24 cellular contexts compared by ENCODE assay signal in genomic region chr5:72608922-72609321, GRCh38.
"Had no signal": no experiment of that assay in that cellular context is flagged by ENCODE, and none has a peak within 500 bp of the region (broad histone marks: within the 10 kb centered on the region; RNA-seq: fewer than 3 reads in every experiment).

No MANE protein-coding gene starts in this region.

- H3K4me3 Mint-ChIP-seq: effector memory CD8-positive, alpha-beta T cell; mesothelial cell of epicardium; naive B cell; natural killer cell treated with Interleukin-12 subunit alpha and Interleukin-12 subunit beta and Interleukin-15 and Interleukin-18, amount 100 ng/mL, for 72 hours; stimulated activated memory B cell treated with anti-CD40 and anti-IgM and Interleukin-4, amounts not matched to agents 10 μg/mL and 1 μg/mL and 100 μg/mL, for 72 hours; stimulated activated naive CD8-positive, alpha-beta T cell treated with anti-CD3 and anti-CD28 coated beads, Interleukin-15, Interleukin-2, amounts not matched to agents 100 ng/mL and 50 ng/mL, for 24 hours had no signal

- H3K27ac ChIP-seq: gastrocnemius medialis, heart right ventricle, left lung, ovary, psoas muscle, sigmoid colon, spleen, suprapubic skin, transverse colon, upper lobe of right lung, uterus had no signal

- H3K27ac Mint-ChIP-seq: effector memory CD8-positive, alpha-beta T cell; mesothelial cell of epicardium; naive B cell; natural killer cell treated with Interleukin-12 subunit alpha and Interleukin-12 subunit beta and Interleukin-15 and Interleukin-18, amount 100 ng/mL, for 72 hours; stimulated activated memory B cell treated with anti-CD40 and anti-IgM and Interleukin-4, amounts not matched to agents 10 μg/mL and 1 μg/mL and 100 μg/mL, for 72 hours; stimulated activated naive CD8-positive, alpha-beta T cell treated with anti-CD3 and anti-CD28 coated beads, Interleukin-15, Interleukin-2, amounts not matched to agents 100 ng/mL and 50 ng/mL, for 24 hours had no signal

- H3K36me3 ChIP-seq: gastrocnemius medialis, heart right ventricle, left lung, ovary, sigmoid colon, spleen, suprapubic skin, transverse colon, upper lobe of right lung, uterus had no signal

- H3K36me3 Mint-ChIP-seq: mesothelial cell of epicardium; natural killer cell treated with Interleukin-12 subunit alpha and Interleukin-12 subunit beta and Interleukin-15 and Interleukin-18, amount 100 ng/mL, for 72 hours; stimulated activated memory B cell treated with anti-CD40 and anti-IgM and Interleukin-4, amounts not matched to agents 10 μg/mL and 1 μg/mL and 100 μg/mL, for 72 hours had no signal

- H3K9me3 Mint-ChIP-seq: effector memory CD8-positive, alpha-beta T cell; mesothelial cell of epicardium; naive B cell; natural killer cell treated with Interleukin-12 subunit alpha and Interleukin-12 subunit beta and Interleukin-15 and Interleukin-18, amount 100 ng/mL, for 72 hours; stimulated activated memory B cell treated with anti-CD40 and anti-IgM and Interleukin-4, amounts not matched to agents 10 μg/mL and 1 μg/mL and 100 μg/mL, for 72 hours; stimulated activated naive CD8-positive, alpha-beta T cell treated with anti-CD3 and anti-CD28 coated beads, Interleukin-15, Interleukin-2, amounts not matched to agents 100 ng/mL and 50 ng/mL, for 24 hours had no signal

- H3K9me3 ChIP-seq: gastrocnemius medialis, heart right ventricle, left lung, mucosa of descending colon, ovary, psoas muscle, sigmoid colon, spleen, suprapubic skin, transverse colon, upper lobe of right lung, uterus had no signal

- H3K4me1 ChIP-seq: left lung had no signal

- DNase-seq: cortex of kidney; effector memory CD8-positive, alpha-beta T cell; gastrocnemius medialis; left cardiac atrium; left lung; mesenchymal stem cell; mucosa of descending colon; naive B cell; occipital lobe; psoas muscle; sigmoid colon; spleen; stimulated activated CD4-positive, alpha-beta T cell treated with anti-CD3 and anti-CD28 coated beads, Interleukin-4, amount 100 ng/mL, for 4 hours; transverse colon; upper lobe of right lung; uterus had no signal

- H3K27me3 ChIP-seq: gastrocnemius medialis, heart right ventricle, left lung, ovary, sigmoid colon, spleen, suprapubic skin, transverse colon, upper lobe of right lung, uterus had no signal

- H3K4me3 ChIP-seq: gastrocnemius medialis, heart right ventricle, left lung, mucosa of descending colon, ovary, psoas muscle, sigmoid colon, spleen, suprapubic skin, transverse colon, upper lobe of right lung, uterus had no signal

- ATAC-seq: effector memory CD8-positive, alpha-beta T cell; gastrocnemius medialis; left lung; mucosa of descending colon; natural killer cell treated with Interleukin-12 subunit alpha and Interleukin-12 subunit beta and Interleukin-15 and Interleukin-18, amount 100 ng/mL, for 72 hours; psoas muscle; right cardiac atrium; stimulated activated memory B cell treated with anti-CD40 and anti-IgM and Interleukin-4, amounts not matched to agents 10 μg/mL and 1 μg/mL and 100 μg/mL, for 72 hours; upper lobe of right lung had no signal
